8 cellular contexts compared by ENCODE assay signal in the genomic region with DNA sequence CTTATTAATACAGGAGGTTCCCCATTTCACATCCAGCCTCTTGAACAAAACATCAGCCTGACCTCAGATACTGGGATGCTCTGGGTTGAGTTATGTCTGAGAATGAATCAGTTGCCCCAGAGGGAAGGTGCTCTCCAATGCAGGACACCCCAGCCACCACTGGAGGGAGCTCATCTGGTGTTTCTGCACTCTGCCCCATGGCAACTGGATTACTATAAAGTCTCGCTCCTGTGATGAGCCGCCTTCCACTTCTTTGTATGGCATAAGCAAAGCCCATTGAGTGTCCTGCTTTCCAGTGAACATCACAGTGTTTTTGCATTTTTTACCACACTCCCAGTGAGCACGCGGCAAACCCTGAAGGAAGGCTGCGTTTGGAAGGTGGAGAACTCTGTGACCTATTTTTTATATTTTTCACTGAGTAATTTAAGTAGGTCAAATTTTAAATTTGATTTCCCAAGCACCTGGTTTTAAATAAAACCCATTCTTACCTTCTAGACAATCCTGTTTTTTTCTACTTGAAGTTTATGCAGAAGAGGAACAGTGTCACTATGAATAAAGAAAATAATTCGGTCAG.
DNase-seq lines count a peak whose midpoint lies in the region; ATAC-seq and TF ChIP-seq lines count a peak whose summit lies in the region.

No MANE protein-coding gene starts in this region.

- intact Hi-C loops in CD14-positive monocyte (cut with micrococcal nuclease), result loop anchor here (2.0 to 10.0 kb wide), 2 partner anchors 100 to 104 kb away; no protein-coding TSS in a partner anchor
- intact Hi-C loops in esophagus squamous epithelium (cut with DNase I), result loop anchor here (5.0 kb wide), 1 partner anchor 103 kb away; no protein-coding TSS in a partner anchor

- H3K27ac Mint-ChIP-seq in CD14-positive monocyte, result no peak overlapping the region

- no peak overlapping the region for H3K4me3 Mint-ChIP-seq in CD14-positive monocyte

- WGBS in esophagus squamous epithelium, 2 donors, result 81 to 82% methylated on average over 6 of the region's 6 CpGs

- H3K36me3 ChIP-seq in WERI-Rb-1 (no peaks in the 10 kb centered on the region), esophagus squamous epithelium (no peaks in the 10 kb centered on the region)

- no peaks in the 10 kb centered on the region for H3K36me3 Mint-ChIP-seq in CD14-positive monocyte

- peaks cover 22% of the 10 kb centered on the region for H3K4me1 Mint-ChIP-seq in CD14-positive monocyte

- H3K27me3 ChIP-seq in WERI-Rb-1 (ENCODE audit: insufficient read depth, low read depth, severe bottlenecking) (no peaks in the 10 kb centered on the region), esophagus squamous epithelium (no peaks in the 10 kb centered on the region)

- peaks cover 2 to 3% (median 3%) of the 10 kb centered on the region in 3 donors for H3K27me3 Mint-ChIP-seq in CD14-positive monocyte (ENCODE audit: low read depth in 3 of 3)

- H3K9me3 ChIP-seq in WERI-Rb-1 (ENCODE audit: severe bottlenecking), result no peaks in the 10 kb centered on the region
- no peaks in the 10 kb centered on the region for H3K9me3 ChIP-seq in esophagus squamous epithelium

- TF ChIP-seq CTCF in CD14-positive monocyte (IDR thresholded peaks at IDR 0.05) (peak; percentile 77), WERI-Rb-1 (IDR thresholded peaks at IDR 0.05; ENCODE audit: low read depth, low read length) (peak; percentile 94), esophagus squamous epithelium (IDR thresholded peaks at IDR 0.05) (peak in 5 of 6 experiments; percentile 46 to 77 (median 58))

- TF ChIP-seq POLR2A in esophagus squamous epithelium (IDR thresholded peaks at IDR 0.05), result no peak

- DNase-seq in CD14-positive monocyte (ENCODE audit: low spot score) (no peak), NCI-H1694 (lab: John Stamatoyannopoulos, UW) (peak; percentile 54), WERI-Rb-1 (peak; percentile 83), esophagus squamous epithelium (lab: John Stamatoyannopoulos, UW) (no peak), pons (ENCODE audit: low spot score) (peak; percentile 32), DMS79 (lab: John Stamatoyannopoulos, UW) (no peak)

- ATAC-seq in GM18858 (IDR thresholded peaks at IDR 0.05; ENCODE audit: unreplicated experiment) (peak; percentile 89), HG02884 (IDR thresholded peaks at IDR 0.05; ENCODE audit: unreplicated experiment) (peak; percentile 93)

- no peaks in the 10 kb centered on the region for H3K4me1 ChIP-seq in esophagus squamous epithelium

- H3K27ac ChIP-seq in WERI-Rb-1 (no peak overlapping the region), esophagus squamous epithelium (no peak overlapping the region)

- no peak overlapping the region for H3K4me3 ChIP-seq in WERI-Rb-1 (ENCODE audit: low read depth, low read length)
- H3K4me3 ChIP-seq in esophagus squamous epithelium, result no peak overlapping the region

- H3K9me3 Mint-ChIP-seq in CD14-positive monocyte, result peaks cover 0 to 2% (median 0%) of the 10 kb centered on the region in 7 donors

Comparison
In these comparisons a context has a peak if more than half of its experiments do, and no peak if none do; other contexts are left out.
1. DNase-seq: peak in NCI-H1694 (single experiment), WERI-Rb-1 (single experiment) and pons (single experiment); none in CD14-positive monocyte (single experiment), esophagus squamous epithelium (single experiment) and DMS79 (single experiment).
2. Peak in every context shown above with its lines, with median percentiles within 50 percentile points of each other: CTCF ChIP-seq.